ENCODE assay signal across 8 cellular contexts in genomic region chr12:11650697-11651281, GRCh38. TPM values are rescaled to one million over a fixed set of nuclear protein-coding genes. Genes with fewer than 3 reads are reported as not detected.
A peak's percentile ranks its signal among the peaks of the same experiment; 100 is the strongest.
DNase-seq lines count a peak whose midpoint lies in the region; ATAC-seq, FAIRE-seq and TF ChIP-seq lines count a peak whose summit lies in the region.

No MANE protein-coding gene starts in this region.

- WGBS in K562 (ENCODE audit: insufficient coverage, low coverage, missing lambda C conversion rate), result 0% methylated on average over 9 of the region's 9 CpGs
- 16% methylated on average over 9 of the region's 9 CpGs for WGBS in smooth muscle cell (ENCODE audit: low lambda C conversion rate)

- peak; percentile 11 for ATAC-seq in Right ventricle myocardium superior (ENCODE audit: poor library complexity)
- no peak for ATAC-seq in Right ventricle myocardium inferior
- ATAC-seq in K562, result peak; percentile 73
- ATAC-seq in HG02798 (IDR thresholded peaks at IDR 0.05; ENCODE audit: poor library complexity, unreplicated experiment), result no peak

- peak overlapping the region; percentile 71 for H2AFZ ChIP-seq in K562 (ENCODE audit: low read depth, low read length)
- no peak overlapping the region for H2AFZ ChIP-seq in smooth muscle cell (ENCODE audit: low read depth)

- no peaks in the 10 kb centered on the region for H3K9me1 ChIP-seq in K562 (ENCODE audit: control insufficient read depth, insufficient read depth, low read length)

- BruUV-seq in K562 (replicated peaks; lab: Mats Ljungman, UMichigan), result TSS peak; percentile 51

- H3K4me1 ChIP-seq in K562 (replicated peaks in 1 of 2; ENCODE audit: control insufficient read depth in 2 of 2, insufficient read depth in 2 of 2, low read length in 2 of 2) (peaks cover 0 to 5% of the 10 kb centered on the region in 2 experiments; a peak in 3 of 5 replicates), smooth muscle cell (ENCODE audit: low read depth) (peaks cover 33% of the 10 kb centered on the region)

- no peak for TF ChIP-seq RAD21 in K562 (CRISPR knock-in tag; conservative IDR thresholded peaks at IDR 0.05 in 1 of 2, IDR thresholded peaks at IDR 0.05 in 1 of 2)

- in situ Hi-C loops in K562 (cut with MboI), result no loop called here

- H3K4me3 ChIP-seq in K562, result peak overlapping the region; percentile 77
- H3K4me3 ChIP-seq in smooth muscle cell, result peak overlapping the region; percentile 87

- DNase-seq in Right ventricle myocardium superior, result no peak
- no peak for DNase-seq in Right ventricle myocardium inferior (ENCODE audit: missing footprints)
- peak; percentile 23 for DNase-seq in NCI-H748 treated with DMSO at 0.1 percent for 48 hours (lab: John Stamatoyannopoulos, UW)
- peak in 1 of 4 experiments; percentile 34 for DNase-seq in K562 (ENCODE audit: extremely low read depth in 1 of 4, low spot score in 3 of 4)
- DNase-seq in islet precursor cell, result peak; percentile 56
- DNase-seq in smooth muscle cell (lab: John Stamatoyannopoulos, UW; ENCODE audit: unreplicated experiment), result no peak
- DNase-seq in activated CD8-positive, alpha-beta memory T cell treated with anti-CD3 and anti-CD28 coated beads, Interleukin-2, amount 50 U/mL, for 48 hours, result no peak

- H4K20me1 ChIP-seq in K562 (replicated peaks; ENCODE audit: control insufficient read depth, insufficient read depth, low read length) (no peaks in the 10 kb centered on the region), smooth muscle cell (ENCODE audit: low read depth) (no peaks in the 10 kb centered on the region)

- H3K27me3 ChIP-seq in K562 (ENCODE audit: control insufficient read depth in 2 of 2, insufficient read depth in 2 of 2, low read length in 2 of 2), result no peaks in the 10 kb centered on the region
- no peaks in the 10 kb centered on the region for H3K27me3 ChIP-seq in smooth muscle cell (ENCODE audit: low read depth)

- H3K4me2 ChIP-seq in K562 (ENCODE audit: insufficient read depth, low read length), result peak overlapping the region; percentile 79
- H3K4me2 ChIP-seq in smooth muscle cell, result peak overlapping the region; percentile 93

- POLR2A ChIA-PET in K562 (lab: Yijun Ruan, JAX), result interaction anchor here (0.6 kb wide), 1 partner anchor 1268 kb away, joined by 3 read pairs; no protein-coding TSS in a partner anchor

- no peak for TF ChIP-seq POLR2A in K562 (conservative IDR thresholded peaks at IDR 0.05)

- H3K27ac ChIP-seq in K562 (ENCODE audit: extremely low read depth, low read depth, low read length) (peak overlapping the region; percentile 99), smooth muscle cell (ENCODE audit: low read depth) (peak overlapping the region; percentile 95)

- peak overlapping the region in 1 of 2 experiments; percentile 82; a peak in 2 of 4 replicates for H3K9ac ChIP-seq in K562 (ENCODE audit: insufficient read depth in 1 of 2, low read depth in 2 of 2, low read length in 2 of 2)
- H3K9ac ChIP-seq in smooth muscle cell (ENCODE audit: low read depth), result peak overlapping the region; percentile 87

- intact Hi-C loops in Right ventricle myocardium superior (cut with DNase I) (loop anchor here (10.0 kb wide), 2 partner anchors 104 to 234 kb away; no protein-coding TSS in a partner anchor), Right ventricle myocardium inferior (cut with DNase I) (loop anchor here (2.0 to 5.0 kb wide), 3 partner anchors 22 to 106 kb away; no protein-coding TSS in a partner anchor), K562 (cut with micrococcal nuclease) (loop anchor here (5.0 kb wide), 1 partner anchor 147 kb away; no protein-coding TSS in a partner anchor)

- TF ChIP-seq EP300 in K562 (IDR thresholded peaks at IDR 0.05; ENCODE audit: low read length), result no peak

- H3F3A ChIP-seq in smooth muscle cell (ENCODE audit: low read depth), result peaks cover 14% of the 10 kb centered on the region

- TF ChIP-seq CTCF in K562 (IDR thresholded peaks at IDR 0.05 in 2 of 3, conservative IDR thresholded peaks at IDR 0.05 in 1 of 3; ENCODE audit: insufficient read depth in 2 of 3, low read depth in 1 of 3, low read length in 3 of 3) (no peak), smooth muscle cell (IDR thresholded peaks at IDR 0.05; ENCODE audit: borderline replicate concordance, insufficient read depth, poor library complexity, severe bottlenecking) (no peak)

- H3K79me2 ChIP-seq in K562 (ENCODE audit: control insufficient read depth, insufficient read depth, low read length) (peaks cover 52% of the 10 kb centered on the region), smooth muscle cell (ENCODE audit: low read depth) (peaks cover 60% of the 10 kb centered on the region)

- H3K9me3 ChIP-seq in K562 (replicated peaks; ENCODE audit: control insufficient read depth, insufficient read depth, low read depth, low read length), result no peaks in the 10 kb centered on the region; the same call in 1 of the 2 replicates
- H3K9me3 ChIP-seq in smooth muscle cell (replicated peaks; ENCODE audit: low read depth), result no peaks in the 10 kb centered on the region

- FAIRE-seq in K562 (lab: Jason Lieb, UNC), result no peak

- H3K36me3 ChIP-seq in K562 (ENCODE audit: control insufficient read depth, insufficient read depth, low read length) (no peaks in the 10 kb centered on the region), smooth muscle cell (ENCODE audit: low read depth) (no peaks in the 10 kb centered on the region)

- CTCF ChIA-PET in K562 (lab: Yijun Ruan, JAX; ENCODE audit: low intra/inter-chr PET ratio), result no interaction called here

TF ChIP-seq in K562, 482 proteins besides CTCF, POLR2A, EP300 and RAD21 (continues in another document):
- TF ChIP-seq KDM5B (IDR thresholded peaks at IDR 0.05; ENCODE audit: insufficient replicate concordance, low read depth, low read length), result peak; percentile 29
- peak; percentile 23; the same call in 1 of the 2 replicates for TF ChIP-seq C11orf30 (IDR thresholded peaks at IDR 0.05; ENCODE audit: low read depth)
- peak in 1 of 2 experiments; percentile 19 for TF ChIP-seq AFF1 (IDR thresholded peaks at IDR 0.05; ENCODE audit: low read depth in 1 of 2, partially characterized antibody in 2 of 2)
- TF ChIP-seq MNT (conservative IDR thresholded peaks at IDR 0.05), result 0 out of 4 replicates have a peak, but pooled peaks of 1 of the 2 experiments have one; percentile 16

RNA-seq across cellular contexts. Expression of gene ETV6, which starts 1.3 kb away (rescaled TPM):
- 16.1 TPM for total RNA-seq in Right ventricle myocardium superior
- total RNA-seq in Right ventricle myocardium inferior, result 15.2 TPM
- 9.4 and 9.8 TPM in 2 replicates for total RNA-seq in K562 (2011; cell fraction: chromatin; rRNA removed; ENCODE audit: low replicate concordance)
- 5.7 and 6.3 TPM in 2 replicates for total RNA-seq in K562 (2011; cell fraction: nucleolus; rRNA removed)
- total RNA-seq in K562 (2011; cell fraction: nucleoplasm; rRNA removed), result 4.8 and 14.7 TPM in 2 replicates
- 3.4 and 4.6 TPM in 2 replicates for total RNA-seq in K562 (2014; rRNA removed)
- total RNA-seq in K562 (2014; rRNA removed; fragmentation: Illumina TruSeq; extraction: Trizol), result 4.1 and 5.1 TPM in 2 replicates
- total RNA-seq in K562 (2015; rRNA removed; fragmentation: Illumina TruSeq; extraction: Trizol), result 6.4 and 6.6 TPM in 2 replicates
- 10.6 and 12.7 TPM in 2 replicates for total RNA-seq in K562 (2021)
- polyA plus RNA-seq in K562 (2011; rRNA removed), result 3.1 and 3.9 TPM in 2 replicates
- polyA plus RNA-seq in K562 (2011; cell fraction: cytosol; rRNA removed), result 2.1 and 2.9 TPM in 2 replicates
- polyA plus RNA-seq in K562 (2011; cell fraction: nucleus; rRNA removed), result 5.8 and 8.2 TPM in 2 replicates
- 4.0 and 5.5 TPM in 2 replicates for polyA plus RNA-seq in K562 (2012)
- 5.6 and 5.8 TPM in 2 replicates for polyA plus RNA-seq in K562 (2014; fragmentation: Illumina TruSeq; extraction: Trizol)
- 1 to 10 TPM in 1 of 2 experiments, under 1 TPM in 1; 0.81 to 1.8 TPM for polyA plus RNA-seq in K562 (2014; fragmentation: Nextera tagmentation; extraction: Ambion mirVana)
- polyA plus RNA-seq in K562 (2014; rRNA removed), result 3.9 and 4.1 TPM in 2 replicates
- 7.4 and 7.5 TPM in 2 replicates for polyA minus RNA-seq in K562 (2011; rRNA and poly(A)+ RNA removed)
- 4.9 and 5.4 TPM in 2 replicates for polyA minus RNA-seq in K562 (2011; cell fraction: cytosol; rRNA and poly(A)+ RNA removed)
- 9.3 and 15.8 TPM in 2 replicates for polyA minus RNA-seq in K562 (2011; cell fraction: nucleus; rRNA and poly(A)+ RNA removed)
- total RNA-seq in smooth muscle cell, result 21.9 and 23.8 TPM in 2 replicates
- polyA plus RNA-seq in smooth muscle cell, result 11.5 and 19.8 TPM in 2 replicates

Comparison
In these comparisons a context has a peak if more than half of its experiments do, and no peak if none do; other contexts are left out.
1. ATAC-seq: peak in Right ventricle myocardium superior (single experiment) and K562 (single experiment); none in Right ventricle myocardium inferior (single experiment) and HG02798 (single experiment).
2. DNase-seq: peak in NCI-H748 treated with DMSO at 0.1 percent for 48 hours (single experiment) and islet precursor cell (single experiment); none in Right ventricle myocardium superior (single experiment), Right ventricle myocardium inferior (single experiment), smooth muscle cell (single experiment) and activated CD8-positive, alpha-beta memory T cell treated with anti-CD3 and anti-CD28 coated beads, Interleukin-2, amount 50 U/mL, for 48 hours (single experiment).